ENCODE assay signal across 23 cellular contexts in genomic region chrX:75582511-75582910, GRCh38. TPM values are rescaled to one million over a fixed set of nuclear protein-coding genes. Genes with fewer than 3 reads are reported as not detected.
"Had no signal": no experiment of that assay in that cellular context is flagged by ENCODE, and none has a peak within 500 bp of the region (broad histone marks: within the 10 kb centered on the region; RNA-seq: fewer than 3 reads in every experiment).

No MANE protein-coding gene starts in this region.

- DNase-seq: colonic mucosa; cortex of kidney; dermis blood vessel endothelial cell; dorsolateral prefrontal cortex; effector CD4-positive, alpha-beta T cell; effector CD8-positive, alpha-beta T cell; effector memory CD4-positive, alpha-beta T cell; effector memory CD8-positive, alpha-beta T cell; endodermal cell; erythroblast; esophagus squamous epithelium; foreskin fibroblast; foreskin keratinocyte; foreskin melanocyte; gastrocnemius medialis; glutamatergic neuron; head of caudate nucleus; heart left ventricle; heart right ventricle had no signal

RNA-seq across cellular contexts. Expression of gene ZDHHC15, which starts 59.7 kb away (rescaled TPM):
- total RNA-seq: dermis blood vessel endothelial cell, dermis microvascular lymphatic vessel endothelial cell, endothelial cell of umbilical vein, fibroblast of villous mesenchyme, foreskin keratinocyte, glomerular endothelial cell had no signal
